ENCODE assay signal across 8 cellular contexts in genomic region chr3:14947886-14948608, GRCh38. TPM values are rescaled to one million over a fixed set of nuclear protein-coding genes. Genes with fewer than 3 reads are reported as not detected.
DNase-seq lines count a peak whose midpoint lies in the region; ATAC-seq, FAIRE-seq and TF ChIP-seq lines count a peak whose summit lies in the region.

No MANE protein-coding gene starts in this region.

- H3K27me3 Mint-ChIP-seq in natural killer cell (ENCODE audit: low read depth in 2 of 2) = no peaks in the 10 kb centered on the region

- DNase-seq in EL = peak; percentile 95
- DNase-seq in H54 (ENCODE audit: insufficient read length, low spot score) = peak; percentile 94
- peak; percentile 97 for DNase-seq in LoVo (ENCODE audit: low spot score)
- peak; percentile 99 for DNase-seq in RWPE1 (ENCODE audit: low spot score)
- DNase-seq in activated T-helper 9 cell treated with anti-CD3 and anti-CD28 coated beads, Interleukin-2, amount 50 U/mL, for 16 hours (ENCODE audit: low read depth) = peak; percentile 92
- DNase-seq in fibroblast of peridontal ligament (ENCODE audit: extremely low read depth) = peak; percentile 95
- DNase-seq in natural killer cell = peak; percentile 98
- peak; percentile 93 to 99 (median 95) for DNase-seq in stimulated activated naive CD4-positive, alpha-beta T cell (lab: John Stamatoyannopoulos, UW)

- POLR2A ChIA-PET in RWPE1 (lab: Yijun Ruan, JAX; ENCODE audit: low non-redundant PET) = interaction anchor here (0.6 kb wide), 1 partner anchor 63 kb away, joined by 3 read pairs; no protein-coding TSS in a partner anchor

- no peaks in the 10 kb centered on the region for H3K9me3 Mint-ChIP-seq in natural killer cell

- no peak for TF ChIP-seq CTCF in RWPE1 (conservative IDR thresholded peaks at IDR 0.05; ENCODE audit: low read depth)
- no peak for TF ChIP-seq CTCF in natural killer cell (IDR thresholded peaks at IDR 0.05)

- H3K27ac Mint-ChIP-seq in natural killer cell = peak overlapping the region; percentile 98 to 100

- no peak for TF ChIP-seq POLR2A in H54 (IDR thresholded peaks at IDR 0.05; ENCODE audit: low read depth, low read length)

- intact Hi-C loops in natural killer cell (cut with micrococcal nuclease) = loop anchor here (1.0 to 5.0 kb wide), 5 partner anchors 39 to 297 kb away; partner anchors contain the start of genes CAPN7, CCDC174 and RBSN

- peak; percentile 85 to 95 (median 86) for ATAC-seq in natural killer cell

- H3K4me1 Mint-ChIP-seq in natural killer cell = peaks cover 35 to 49% of the 10 kb centered on the region in 2 donors

- CTCF ChIA-PET in RWPE1 (lab: Yijun Ruan, JAX) = no interaction called here

- H3K36me3 Mint-ChIP-seq in natural killer cell = no peaks in the 10 kb centered on the region

- peak overlapping the region; percentile 99 for H3K27ac ChIP-seq in RWPE1

- peak overlapping the region; percentile 98 for H3K4me3 Mint-ChIP-seq in natural killer cell

- no peak for FAIRE-seq in H54 (lab: Jason Lieb, UNC)

RNA-seq across cellular contexts. Expression of gene NR2C2, which starts 0.7 kb away (rescaled TPM):
- total RNA-seq in natural killer cell = 10 to 100 TPM; 70.4 to 94.3 (median 81.6) TPM

Comparison
In these comparisons a context has a peak if more than half of its experiments do, and no peak if none do; other contexts are left out.
1. Peak in every context shown above with its lines: DNase-seq, ATAC-seq and H3K27ac ChIP-seq.